Comparison of ENCODE assay signal across 12 cellular contexts in genomic region chr5:14925326-14925725, GRCh38. TPM values are rescaled to one million over a fixed set of nuclear protein-coding genes. Genes with fewer than 3 reads are reported as not detected.
A peak's percentile ranks its signal among the peaks of the same experiment; 100 is the strongest.
DNase-seq lines count a peak whose midpoint lies in the region; ATAC-seq, FAIRE-seq and TF ChIP-seq lines count a peak whose summit lies in the region.
"Had no signal": no experiment of that assay in that cellular context is flagged by ENCODE, and none has a peak within 500 bp of the region (broad histone marks: within the 10 kb centered on the region; RNA-seq: fewer than 3 reads in every experiment).

No MANE protein-coding gene starts in this region.

- peak; percentile 74 for FAIRE-seq in endothelial cell of umbilical vein (lab: Jason Lieb, UNC)

- H3K9me3 Mint-ChIP-seq in T-helper 1 cell treated with Interleukin-12 subunit alpha and Interleukin-12 subunit beta and Interleukin-4 antibody, amounts not matched to agents 30 μg/mL and 1 μg/mL, for 36 hours = no peaks in the 10 kb centered on the region

- ATAC-seq in HG03039 (IDR thresholded peaks at IDR 0.05; ENCODE audit: unreplicated experiment) = no peak
- ATAC-seq: HCT116 had no signal

- no peaks in the 10 kb centered on the region for H3K79me2 ChIP-seq in endothelial cell of umbilical vein (ENCODE audit: control insufficient read depth, insufficient read depth, low read length)

- BruUV-seq in endothelial cell of umbilical vein (replicated peaks; lab: Mats Ljungman, UMichigan) = no TSS peak

- POLR2A ChIA-PET in endothelial cell of umbilical vein (lab: Charles Lee) = no interaction called here

- H3K9me3 ChIP-seq in endothelial cell of umbilical vein (replicated peaks; ENCODE audit: control insufficient read depth, insufficient read depth, low read length) = no peaks in the 10 kb centered on the region
- H3K9me3 ChIP-seq: mucosa of descending colon had no signal

- no peak overlapping the region for H2AFZ ChIP-seq in endothelial cell of umbilical vein (ENCODE audit: low read depth, low read length)

- H3K4me1 ChIP-seq in endothelial cell of umbilical vein (ENCODE audit: control insufficient read depth, extremely low read depth, insufficient read depth, low read length) = peaks cover 8% of the 10 kb centered on the region

- peak overlapping the region; percentile 74 for H3K27ac Mint-ChIP-seq in T-helper 1 cell treated with Interleukin-12 subunit alpha and Interleukin-12 subunit beta and Interleukin-4 antibody, amounts not matched to agents 30 μg/mL and 1 μg/mL, for 36 hours

- no peaks in the 10 kb centered on the region for H4K20me1 ChIP-seq in endothelial cell of umbilical vein (replicated peaks; ENCODE audit: control insufficient read depth, extremely low read depth, insufficient read depth, low read length)

- dilution Hi-C loops in endothelial cell of umbilical vein (cut with MboI; ENCODE audit: extremely low pct_ligation_motif_present, low sequenced_read_pairs) = no loop called here

- H3K27me3 ChIP-seq in endothelial cell of umbilical vein (ENCODE audit: control insufficient read depth in 2 of 2, insufficient read depth in 2 of 2, low read length in 2 of 2) = no peaks in the 10 kb centered on the region

- H3K4me1 Mint-ChIP-seq in T-helper 1 cell treated with Interleukin-12 subunit alpha and Interleukin-12 subunit beta and Interleukin-4 antibody, amounts not matched to agents 30 μg/mL and 1 μg/mL, for 36 hours (ENCODE audit: low read depth) = peaks cover 17% of the 10 kb centered on the region

- H3K4me2 ChIP-seq in endothelial cell of umbilical vein (ENCODE audit: insufficient read depth, low read length) = peak overlapping the region; percentile 1

- CTCF ChIA-PET in endothelial cell of umbilical vein (lab: Charles Lee) = interaction anchor here (0.8 to 1.4 kb wide), 4 partner anchors 89 to 199 kb away, joined by 3 to 6 read pairs (median 3); no protein-coding TSS in a partner anchor

- no peak overlapping the region for H3K4me3 ChIP-seq in AG10803 (ENCODE audit: low read length)
- no peak overlapping the region for H3K4me3 ChIP-seq in endothelial cell of umbilical vein (replicated peaks in 1 of 3; ENCODE audit: insufficient read depth in 1 of 3, low read depth in 1 of 3, low read length in 3 of 3)
- H3K4me3 ChIP-seq: mucosa of descending colon had no signal

- no peaks in the 10 kb centered on the region for H3K36me3 Mint-ChIP-seq in T-helper 1 cell treated with Interleukin-12 subunit alpha and Interleukin-12 subunit beta and Interleukin-4 antibody, amounts not matched to agents 30 μg/mL and 1 μg/mL, for 36 hours (ENCODE audit: low read depth)

- DNase-seq in AG10803 (ENCODE audit: low read depth) (peak; percentile 21), EH (ENCODE audit: low read depth) (peak; percentile 34), endothelial cell of umbilical vein (ENCODE audit: low read depth, low spot score) (no peak), NCI-H146 treated with DMSO at 0.1 percent for 48 hours (lab: John Stamatoyannopoulos, UW; ENCODE audit: unreplicated experiment) (no peak), NCI-H1105 treated with DMSO at 0.1 percent for 48 hours (lab: John Stamatoyannopoulos, UW) (no peak)
- DNase-seq in stimulated activated CD4-positive, alpha-beta T cell treated with anti-CD3 and anti-CD28 coated beads, Interleukin-15, amount 100 ng/mL, for 24 hours = no peak
- DNase-seq: islet precursor cell, RPMI8226 had no signal

- no peak for TF ChIP-seq POLR2A in endothelial cell of umbilical vein (IDR thresholded peaks at IDR 0.05; ENCODE audit: low read depth, low read length)

- peaks cover 4% of the 10 kb centered on the region for H3K27me3 Mint-ChIP-seq in T-helper 1 cell treated with Interleukin-12 subunit alpha and Interleukin-12 subunit beta and Interleukin-4 antibody, amounts not matched to agents 30 μg/mL and 1 μg/mL, for 36 hours (ENCODE audit: low read depth)

- no peak overlapping the region for H3K4me3 Mint-ChIP-seq in T-helper 1 cell treated with Interleukin-12 subunit alpha and Interleukin-12 subunit beta and Interleukin-4 antibody, amounts not matched to agents 30 μg/mL and 1 μg/mL, for 36 hours

- H3K27ac ChIP-seq in endothelial cell of umbilical vein (ENCODE audit: insufficient read depth, low read depth, low read length) = peak overlapping the region; percentile 4

- no peak overlapping the region for H3K9ac ChIP-seq in endothelial cell of umbilical vein (replicated peaks; ENCODE audit: extremely low read depth, insufficient read depth, low read length)

- TF ChIP-seq CTCF in AG10803 (conservative IDR thresholded peaks at IDR 0.05; ENCODE audit: low read length) (no peak), endothelial cell of umbilical vein (IDR thresholded peaks at IDR 0.05; ENCODE audit: extremely low read depth in 1 of 2, insufficient read depth in 1 of 2, low read depth in 1 of 2, low read length in 2 of 2) (no peak)

- no peaks in the 10 kb centered on the region for H3K36me3 ChIP-seq in endothelial cell of umbilical vein (ENCODE audit: control insufficient read depth in 2 of 2, extremely low read depth in 1 of 2, insufficient read depth in 2 of 2, low read length in 2 of 2)

- no peaks in the 10 kb centered on the region for H3K9me1 ChIP-seq in endothelial cell of umbilical vein (replicated peaks; ENCODE audit: control insufficient read depth, extremely low read depth, insufficient read depth, low read length)

- intact Hi-C loops in endothelial cell of umbilical vein (cut with micrococcal nuclease) = no loop called here

TF ChIP-seq in endothelial cell of umbilical vein, 7 proteins besides CTCF, POLR2A, EP300 and RAD21:
- TF ChIP-seq GATA2 (IDR thresholded peaks at IDR 0.05; ENCODE audit: insufficient read depth, insufficient read length, low read depth, low read length) (no peak), MYC (IDR thresholded peaks at IDR 0.05; ENCODE audit: low read depth, low read length) (no peak), EZH2 (IDR thresholded peaks at IDR 0.05; ENCODE audit: borderline replicate concordance, low read depth, low read length, severe bottlenecking) (no peak), JUN (IDR thresholded peaks at IDR 0.05; ENCODE audit: borderline replicate concordance, insufficient read depth, insufficient read length, low read depth) (no peak), FOS (IDR thresholded peaks at IDR 0.05; ENCODE audit: borderline replicate concordance, insufficient read depth, low read length) (no peak), POLR2AphosphoS5 (IDR thresholded peaks at IDR 0.05; ENCODE audit: insufficient read depth, low read depth, low read length) (no peak), MAX (IDR thresholded peaks at IDR 0.05; ENCODE audit: insufficient read depth, insufficient read length) (no peak)

RNA-seq across cellular contexts. Expression of gene ANKH, which starts 53.7 kb away (rescaled TPM):
- total RNA-seq in endothelial cell of umbilical vein = 31.4 and 39.5 TPM in 2 replicates
- 12.7 and 14.1 TPM in 2 replicates for polyA plus RNA-seq in endothelial cell of umbilical vein
- polyA plus RNA-seq in endothelial cell of umbilical vein (2011; cell fraction: cytosol; rRNA removed) = 18.3 and 19.1 TPM in 2 replicates
- 15.1 and 16.2 TPM in 2 replicates for polyA plus RNA-seq in endothelial cell of umbilical vein (2011; cell fraction: nucleus; rRNA removed)
- polyA plus RNA-seq in endothelial cell of umbilical vein (2012) = 22.1 and 25.3 TPM in 2 replicates
- polyA minus RNA-seq in endothelial cell of umbilical vein = 19.3 and 22.4 TPM in 2 replicates
- polyA minus RNA-seq in endothelial cell of umbilical vein (2011; cell fraction: cytosol; rRNA and poly(A)+ RNA removed) = 86.6 TPM
- 22.7 and 24.1 TPM in 2 replicates for polyA minus RNA-seq in endothelial cell of umbilical vein (2011; cell fraction: nucleus; rRNA and poly(A)+ RNA removed)

Comparison
In these comparisons a context has a peak if more than half of its experiments do, and no peak if none do; other contexts are left out.
1. DNase-seq: peak in AG10803 (single experiment) and EH (single experiment); none in endothelial cell of umbilical vein (single experiment), stimulated activated CD4-positive, alpha-beta T cell treated with anti-CD3 and anti-CD28 coated beads, Interleukin-15, amount 100 ng/mL, for 24 hours (single experiment), NCI-H146 treated with DMSO at 0.1 percent for 48 hours (single experiment) and NCI-H1105 treated with DMSO at 0.1 percent for 48 hours (single experiment).